Comparison of ENCODE assay signal across 13 cellular contexts in genomic region chr7:45178241-45179225, GRCh38. TPM values are rescaled to one million over a fixed set of nuclear protein-coding genes. Genes with fewer than 3 reads are reported as not detected.
DNase-seq lines count a peak whose midpoint lies in the region; ATAC-seq, FAIRE-seq and TF ChIP-seq lines count a peak whose summit lies in the region.
"Had no signal": no experiment of that assay in that cellular context is flagged by ENCODE, and none has a peak within 500 bp of the region (broad histone marks: within the 10 kb centered on the region; RNA-seq: fewer than 3 reads in every experiment).

No MANE protein-coding gene starts in this region.

- H3K4me2 ChIP-seq in mammary epithelial cell (ENCODE audit: insufficient read depth, low read depth, low read length) (no peak overlapping the region), Karpas-422 (ENCODE audit: low read depth, low read length, poor library complexity, severe bottlenecking) (no peak overlapping the region), K562 (ENCODE audit: insufficient read depth, low read length) (no peak overlapping the region)

- H3K36me3 ChIP-seq in mammary epithelial cell (ENCODE audit: insufficient read depth, low read length) = no peaks in the 10 kb centered on the region
- no peaks in the 10 kb centered on the region for H3K36me3 ChIP-seq in Karpas-422 (ENCODE audit: insufficient read depth, low read length)
- H3K36me3 ChIP-seq in K562 (ENCODE audit: control insufficient read depth, insufficient read depth, low read length) = no peaks in the 10 kb centered on the region
- H3K36me3 ChIP-seq: colonic mucosa had no signal

- no peak overlapping the region for H3K9ac ChIP-seq in mammary epithelial cell (ENCODE audit: insufficient read depth, low read length)
- no peak overlapping the region for H3K9ac ChIP-seq in Karpas-422 (ENCODE audit: low read length)
- no peak overlapping the region for H3K9ac ChIP-seq in K562 (ENCODE audit: insufficient read depth in 1 of 2, low read depth in 2 of 2, low read length in 2 of 2)

- CTCF ChIA-PET in MCF 10A (lab: Yijun Ruan, JAX) (interaction anchor here (0.5 to 1.0 kb wide), 3 partner anchors 27 to 206 kb away, joined by 3 to 4 read pairs (median 3); no protein-coding TSS in a partner anchor), mammary epithelial cell (lab: Charles Lee; ENCODE audit: low non-redundant PET) (no interaction called here), K562 (lab: Yijun Ruan, JAX; ENCODE audit: low intra/inter-chr PET ratio) (interaction anchor here (1.5 kb wide), 1 partner anchor 101 kb away, joined by 4 read pairs; no protein-coding TSS in a partner anchor)

- no peaks in the 10 kb centered on the region for H3K27me3 ChIP-seq in mammary epithelial cell (ENCODE audit: insufficient read depth, low read length)
- H3K27me3 ChIP-seq in Karpas-422 (ENCODE audit: low read length) = no peaks in the 10 kb centered on the region
- peaks cover 0 to 47% of the 10 kb centered on the region in 2 experiments; a peak in 2 of 5 replicates for H3K27me3 ChIP-seq in K562 (ENCODE audit: control insufficient read depth in 2 of 2, insufficient read depth in 2 of 2, low read length in 2 of 2)
- H3K27me3 ChIP-seq: colonic mucosa, heart left ventricle had no signal

- H3K4me3 ChIP-seq in mammary epithelial cell (replicated peaks in 1 of 3; ENCODE audit: insufficient read depth in 1 of 3, low read depth in 2 of 3, low read length in 3 of 3) = no peak overlapping the region
- H3K4me3 ChIP-seq in Karpas-422 (ENCODE audit: low read length) = no peak overlapping the region
- no peak overlapping the region for H3K4me3 ChIP-seq in K562
- H3K4me3 ChIP-seq: colonic mucosa, heart left ventricle had no signal

- no TSS peak for BruUV-seq in MCF 10A (replicated peaks; lab: Mats Ljungman, UMichigan)
- no TSS peak for BruUV-seq in mammary epithelial cell (replicated peaks; lab: Mats Ljungman, UMichigan)
- BruUV-seq in K562 (replicated peaks; lab: Mats Ljungman, UMichigan) = no TSS peak

- H3K27ac Mint-ChIP-seq in MCF 10A (ENCODE audit: low read depth, unreplicated experiment) = no peak overlapping the region
- H3K27ac Mint-ChIP-seq in type B pancreatic cell = no peak overlapping the region
- H3K27ac Mint-ChIP-seq: CD8-positive, alpha-beta memory T cell; T-cell had no signal

- H3K4me3 Mint-ChIP-seq in MCF 10A (ENCODE audit: unreplicated experiment) = no peak overlapping the region
- no peak overlapping the region for H3K4me3 Mint-ChIP-seq in type B pancreatic cell
- H3K4me3 Mint-ChIP-seq: CD8-positive, alpha-beta memory T cell; T-cell had no signal

- intact Hi-C loops in MCF 10A (cut with micrococcal nuclease) = no loop called here
- intact Hi-C loops in mammary epithelial cell (cut with micrococcal nuclease) = no loop called here
- intact Hi-C loops in K562 (cut with micrococcal nuclease) = loop anchor here (1.0 kb wide), 1 partner anchor 24 kb away; no protein-coding TSS in a partner anchor

- H3K9me3 Mint-ChIP-seq in MCF 10A (ENCODE audit: unreplicated experiment) (no peaks in the 10 kb centered on the region), type B pancreatic cell (no peaks in the 10 kb centered on the region)
- H3K9me3 Mint-ChIP-seq: CD8-positive, alpha-beta memory T cell; T-cell had no signal

- H3K4me1 Mint-ChIP-seq in MCF 10A (ENCODE audit: insufficient read depth, unreplicated experiment) = no peaks in the 10 kb centered on the region
- H3K4me1 Mint-ChIP-seq in type B pancreatic cell (ENCODE audit: unreplicated experiment) = no peaks in the 10 kb centered on the region
- H3K4me1 Mint-ChIP-seq: CD8-positive, alpha-beta memory T cell; T-cell had no signal

- FAIRE-seq in K562 (lab: Jason Lieb, UNC) = peak; percentile 57

- H3K36me3 Mint-ChIP-seq in MCF 10A (ENCODE audit: insufficient read depth, unreplicated experiment) (no peaks in the 10 kb centered on the region), type B pancreatic cell (no peaks in the 10 kb centered on the region)
- H3K36me3 Mint-ChIP-seq: CD8-positive, alpha-beta memory T cell; T-cell had no signal

- no peaks in the 10 kb centered on the region for H3K9me3 ChIP-seq in mammary epithelial cell (replicated peaks; ENCODE audit: insufficient read depth, low read length)
- H3K9me3 ChIP-seq in Karpas-422 (ENCODE audit: low read length) = no peaks in the 10 kb centered on the region
- H3K9me3 ChIP-seq in K562 (replicated peaks; ENCODE audit: control insufficient read depth, insufficient read depth, low read depth, low read length) = no peaks in the 10 kb centered on the region
- H3K9me3 ChIP-seq: colonic mucosa, heart left ventricle had no signal

- DNase-seq in MCF 10A (ENCODE audit: unreplicated experiment) (peak; percentile 15), mammary epithelial cell (no peak), Karpas-422 (peak; percentile 76), K562 (ENCODE audit: extremely low read depth in 1 of 4, low spot score in 3 of 4) (peak; percentile 54 to 65 (median 60)), type B pancreatic cell (ENCODE audit: extremely low spot score, unreplicated experiment) (no peak), GM13976 (ENCODE audit: low spot score) (no peak)
- no peak for DNase-seq in stimulated activated CD8-positive, alpha-beta memory T cell treated with anti-CD3 and anti-CD28 coated beads, Interleukin-4, amount 100 ng/mL, for 48 hours
- DNase-seq: CD8-positive, alpha-beta memory T cell; colonic mucosa; T-cell had no signal

- H3K4me1 ChIP-seq in mammary epithelial cell (ENCODE audit: insufficient read depth, low read length) (no peaks in the 10 kb centered on the region), Karpas-422 (ENCODE audit: low read length) (no peaks in the 10 kb centered on the region), K562 (replicated peaks in 1 of 2; ENCODE audit: control insufficient read depth in 2 of 2, insufficient read depth in 2 of 2, low read length in 2 of 2) (0 out of 5 replicates have a peak, but pooled peaks cover 0 to 2% of the 10 kb centered on the region in 2 experiments)
- H3K4me1 ChIP-seq: colonic mucosa had no signal

- peak in 1 of 2 experiments; percentile 68; a peak in 3 of 4 replicates for TF ChIP-seq RAD21 in K562 (CRISPR knock-in tag; conservative IDR thresholded peaks at IDR 0.05 in 1 of 2, IDR thresholded peaks at IDR 0.05 in 1 of 2)

- no peak for TF ChIP-seq EP300 in K562 (IDR thresholded peaks at IDR 0.05; ENCODE audit: low read length)

- no peak overlapping the region for H3K27ac ChIP-seq in mammary epithelial cell (ENCODE audit: insufficient read depth, low read depth, low read length)
- no peak overlapping the region for H3K27ac ChIP-seq in Karpas-422 (ENCODE audit: low read length)
- H3K27ac ChIP-seq in K562 (ENCODE audit: extremely low read depth, low read depth, low read length) = no peak overlapping the region
- H3K27ac ChIP-seq: colonic mucosa, heart left ventricle had no signal

- no peak overlapping the region for H2AFZ ChIP-seq in mammary epithelial cell (ENCODE audit: low read depth, low read length)
- no peak overlapping the region for H2AFZ ChIP-seq in Karpas-422 (ENCODE audit: low read length)
- no peak overlapping the region for H2AFZ ChIP-seq in K562 (ENCODE audit: low read depth, low read length)

- POLR2A ChIA-PET in MCF 10A (lab: Yijun Ruan, JAX) = no interaction called here
- POLR2A ChIA-PET in K562 (lab: Yijun Ruan, JAX) = interaction anchor here (0.8 kb wide), 1 partner anchor 9 kb away, joined by 3 read pairs; no protein-coding TSS in a partner anchor

- ATAC-seq in K562 (peak; percentile 87), HG02588 (IDR thresholded peaks at IDR 0.05; ENCODE audit: unreplicated experiment) (no peak)
- ATAC-seq: heart left ventricle, T-cell had no signal

- dilution Hi-C loops in mammary epithelial cell (cut with HindIII; ENCODE audit: low sequenced_read_pairs) = loop anchor here (5.0 kb wide), 2 partner anchors 34 to 79 kb away; no protein-coding TSS in a partner anchor

- TF ChIP-seq CTCF in MCF 10A (IDR thresholded peaks at IDR 0.05; ENCODE audit: unreplicated experiment) (no peak), mammary epithelial cell (conservative IDR thresholded peaks at IDR 0.05 in 1 of 2, IDR thresholded peaks at IDR 0.05 in 1 of 2; ENCODE audit: extremely low read depth in 1 of 2, insufficient read depth in 1 of 2, low read depth in 1 of 2, low read length in 2 of 2) (no peak), K562 (IDR thresholded peaks at IDR 0.05 in 2 of 3, conservative IDR thresholded peaks at IDR 0.05 in 1 of 3; ENCODE audit: insufficient read depth in 2 of 3, low read depth in 1 of 3, low read length in 3 of 3) (peak; percentile 48 to 66 (median 62)), type B pancreatic cell (conservative IDR thresholded peaks at IDR 0.05) (peak; percentile 32), GM13976 (IDR thresholded peaks at IDR 0.05; ENCODE audit: borderline replicate concordance, control extremely low read depth, extremely low read depth, insufficient read depth, missing control alignments) (no peak)

- no peaks in the 10 kb centered on the region for H4K20me1 ChIP-seq in mammary epithelial cell (ENCODE audit: insufficient read depth, low read length)
- H4K20me1 ChIP-seq in Karpas-422 (ENCODE audit: insufficient read depth, low read depth, low read length) = no peaks in the 10 kb centered on the region
- 0 out of 2 replicates have a peak, but pooled peaks cover 5% of the 10 kb centered on the region for H4K20me1 ChIP-seq in K562 (replicated peaks; ENCODE audit: control insufficient read depth, insufficient read depth, low read length)

- H3K27me3 Mint-ChIP-seq in MCF 10A (ENCODE audit: insufficient read depth, unreplicated experiment) (peaks cover 59% of the 10 kb centered on the region), type B pancreatic cell (peaks cover 16% of the 10 kb centered on the region)

- in situ Hi-C loops in mammary epithelial cell (cut with MboI; ENCODE audit: low sequenced_read_pairs in 2 of 2) (no loop called here), K562 (cut with MboI) (no loop called here), GM13976 (cut with MboI; ENCODE audit: low sequenced_read_pairs, unreplicated experiment) (no loop called here)

- peaks cover 4% of the 10 kb centered on the region for H3K9me1 ChIP-seq in K562 (ENCODE audit: control insufficient read depth, insufficient read depth, low read length)

- no peak for TF ChIP-seq POLR2A in K562 (conservative IDR thresholded peaks at IDR 0.05)

- 82% methylated on average over 9 of the region's 13 CpGs for whole genome bisulfite sequencing in mammary epithelial cell (ENCODE audit: low coverage, missing lambda C conversion rate)
- WGBS in K562 (ENCODE audit: insufficient coverage, low coverage, missing lambda C conversion rate) = 4% methylated on average over 11 of the region's 13 CpGs

- H3K9me2 ChIP-seq in Karpas-422 (replicated peaks; ENCODE audit: insufficient read depth, low read length) = no peaks in the 10 kb centered on the region

- H3K79me2 ChIP-seq in mammary epithelial cell (ENCODE audit: insufficient read depth, low read length) (no peaks in the 10 kb centered on the region), Karpas-422 (ENCODE audit: low read length) (no peaks in the 10 kb centered on the region), K562 (ENCODE audit: control insufficient read depth, insufficient read depth, low read length) (no peaks in the 10 kb centered on the region)

RNA-seq across cellular contexts. Expression of gene RAMP3, which starts 20.9 kb away (rescaled TPM):
- total RNA-seq in MCF 10A (2022) (not detected in 2 replicates), mammary epithelial cell (not detected), K562 (2014; rRNA removed) (not detected in 2 replicates), K562 (2014; rRNA removed; fragmentation: Illumina TruSeq; extraction: Trizol) (not detected in 2 replicates), K562 (2015; rRNA removed; fragmentation: Illumina TruSeq; extraction: Trizol) (not detected in 2 replicates), K562 (2021) (not detected in 2 replicates), type B pancreatic cell (ENCODE audit: low replicate concordance) (0.48 and 0.70 TPM in 2 replicates)
- polyA plus RNA-seq in mammary epithelial cell (not detected), K562 (2011; rRNA removed) (not detected in 2 replicates), K562 (2014; fragmentation: Illumina TruSeq; extraction: Trizol) (not detected in 2 replicates), K562 (2014; fragmentation: Nextera tagmentation; extraction: Ambion mirVana) (not detected), K562 (2014; rRNA removed) (not detected in 2 replicates)
- polyA minus RNA-seq in mammary epithelial cell = not detected
- not detected in 2 replicates for total RNA-seq in Karpas-422 (2014; rRNA removed; shearing (Covaris generic); ENCODE audit: low replicate concordance)
- not detected in 2 replicates for total RNA-seq in K562 (2011; cell fraction: chromatin; rRNA removed; ENCODE audit: low replicate concordance)
- total RNA-seq in K562 (2011; cell fraction: nucleolus; rRNA removed) = not detected in 2 replicates
- total RNA-seq in K562 (2011; cell fraction: nucleoplasm; rRNA removed) = not detected in 2 replicates
- polyA plus RNA-seq in K562 (2011; cell fraction: cytosol; rRNA removed) = not detected in 2 replicates
- not detected in 2 replicates for polyA plus RNA-seq in K562 (2011; cell fraction: nucleus; rRNA removed)
- polyA plus RNA-seq in K562 (2012) = not detected in 2 replicates
- not detected in 2 replicates for polyA minus RNA-seq in K562 (2011; rRNA and poly(A)+ RNA removed)
- polyA minus RNA-seq in K562 (2011; cell fraction: cytosol; rRNA and poly(A)+ RNA removed) = not detected in 2 replicates
- polyA minus RNA-seq in K562 (2011; cell fraction: nucleus; rRNA and poly(A)+ RNA removed) = not detected in 2 replicates
- total RNA-seq: CD8-positive, alpha-beta memory T cell; myocyte had no signal
- polyA plus RNA-seq: CD8-positive, alpha-beta memory T cell had no signal

Comparison
In these comparisons a context has a peak if more than half of its experiments do, and no peak if none do; other contexts are left out.
1. DNase-seq: peak in MCF 10A (single experiment), Karpas-422 (single experiment) and K562 (4 of 4); none in mammary epithelial cell (single experiment), type B pancreatic cell (single experiment), GM13976 (single experiment) and stimulated activated CD8-positive, alpha-beta memory T cell treated with anti-CD3 and anti-CD28 coated beads, Interleukin-4, amount 100 ng/mL, for 48 hours (single experiment).
2. CTCF ChIP-seq: peak in K562 (3 of 3) and type B pancreatic cell (single experiment); none in MCF 10A (single experiment), mammary epithelial cell (0 of 2) and GM13976 (single experiment).